In the genomic region with DNA sequence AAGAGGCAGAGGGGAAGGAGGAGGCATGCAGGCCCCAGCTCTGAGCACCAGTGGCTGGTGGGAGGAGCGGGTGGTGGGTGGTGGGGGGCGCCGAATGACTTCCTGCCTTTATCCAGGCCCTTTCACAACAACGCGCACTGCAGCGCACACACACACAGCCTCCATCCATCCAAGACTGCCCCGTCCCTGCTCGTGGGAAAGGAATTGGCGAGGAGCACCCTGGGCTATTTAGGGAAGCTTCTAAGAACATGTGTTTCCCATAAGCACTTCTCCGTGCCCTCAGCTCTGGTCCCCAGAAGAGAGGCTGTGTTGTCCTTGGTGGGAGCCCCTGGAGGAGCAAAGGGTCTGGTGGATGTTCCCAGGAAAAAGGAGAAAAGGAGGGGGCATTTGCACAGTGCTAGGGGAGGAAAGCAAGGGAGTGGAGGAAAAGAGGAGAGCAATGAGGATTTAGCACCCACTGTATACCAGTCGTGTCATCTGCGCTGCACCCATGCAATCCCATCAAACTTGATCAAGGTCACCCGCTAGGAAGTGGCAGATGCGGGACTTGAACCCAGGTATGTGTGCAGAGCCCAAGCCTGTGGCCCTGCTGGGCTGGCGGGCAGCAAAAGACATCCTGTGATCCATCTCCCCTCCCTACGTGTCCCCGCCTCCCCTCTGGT, we compare ENCODE assay signal across 29 cellular contexts. TPM values are rescaled to one million over a fixed set of nuclear protein-coding genes. Genes with fewer than 3 reads are reported as not detected.
DNase-seq lines count a peak whose midpoint lies in the region; ATAC-seq and TF ChIP-seq lines count a peak whose summit lies in the region.
"Had no signal": no experiment of that assay in that cellular context is flagged by ENCODE, and none has a peak within 500 bp of the region (broad histone marks: within the 10 kb centered on the region; RNA-seq: fewer than 3 reads in every experiment).

No MANE protein-coding gene starts in this region.

- H3K36me3 Mint-ChIP-seq in activated CD4-positive, alpha-beta T cell treated with anti-CD3 and anti-CD28 coated beads for 36 hours (ENCODE audit: low read depth), result no peaks in the 10 kb centered on the region

- H3K4me3 ChIP-seq in left ventricle myocardium inferior (no peak overlapping the region), gastrocnemius medialis (no peak overlapping the region)
- H3K4me3 ChIP-seq: adrenal gland, GM23338, SJSA1, smooth muscle cell had no signal

- H3K27ac Mint-ChIP-seq in activated CD4-positive, alpha-beta T cell treated with anti-CD3 and anti-CD28 coated beads for 36 hours, result no peak overlapping the region
- H3K27ac Mint-ChIP-seq: B cell; effector memory CD8-positive, alpha-beta T cell; GM23338; T-helper 17 cell had no signal

- CTCF ChIA-PET in activated CD4-positive, alpha-beta T cell treated with anti-CD3 and anti-CD28 coated beads for 36 hours (lab: Charles Lee), result no interaction called here

- H3K4me1 ChIP-seq in left ventricle myocardium inferior, result peaks cover 67% of the 10 kb centered on the region
- no peaks in the 10 kb centered on the region for H3K4me1 ChIP-seq in gastrocnemius medialis

- H3K9me3 Mint-ChIP-seq in activated CD4-positive, alpha-beta T cell treated with anti-CD3 and anti-CD28 coated beads for 36 hours (ENCODE audit: low read depth), result no peaks in the 10 kb centered on the region
- H3K9me3 Mint-ChIP-seq: effector memory CD8-positive, alpha-beta T cell; GM23338 had no signal

- POLR2A ChIA-PET in activated CD4-positive, alpha-beta T cell treated with anti-CD3 and anti-CD28 coated beads for 36 hours (lab: Charles Lee), result no interaction called here

- no peak overlapping the region for H3K4me3 Mint-ChIP-seq in activated CD4-positive, alpha-beta T cell treated with anti-CD3 and anti-CD28 coated beads for 36 hours
- H3K4me3 Mint-ChIP-seq: B cell; effector memory CD8-positive, alpha-beta T cell; GM23338; T-helper 17 cell had no signal

- H3K27me3 ChIP-seq in left ventricle myocardium inferior (ENCODE audit: low read depth) (no peaks in the 10 kb centered on the region), gastrocnemius medialis (no peaks in the 10 kb centered on the region)
- H3K27me3 ChIP-seq: adrenal gland, SJSA1 had no signal

- in situ Hi-C loops in gastrocnemius medialis (cut with MboI; ENCODE audit: low sequenced_read_pairs in 4 of 4), result no loop called here

- H3K27me3 Mint-ChIP-seq in activated CD4-positive, alpha-beta T cell treated with anti-CD3 and anti-CD28 coated beads for 36 hours, result no peaks in the 10 kb centered on the region

- DNase-seq in Right ventricle myocardium inferior (ENCODE audit: missing footprints) (peak; percentile 75), cardiac septum (ENCODE audit: low spot score) (no peak), left ventricle myocardium inferior (peak; percentile 64), gastrocnemius medialis (no peak), NCI-H1436 treated with DMSO at 0.1 percent for 48 hours (lab: John Stamatoyannopoulos, UW) (no peak), SHP77 (lab: John Stamatoyannopoulos, UW) (no peak)
- DNase-seq in stimulated activated CD4-positive, alpha-beta T cell treated with anti-CD3 and anti-CD28 coated beads, Interleukin-1b, Interleukin-23, amount 100 ng/mL, for 48 hours, result no peak
- DNase-seq in activated CD4-positive, alpha-beta T cell treated with anti-CD3 and anti-CD28 coated beads for 36 hours, result no peak
- DNase-seq: 8988T; activated CD4-positive, alpha-beta T cell treated with anti-CD3 and anti-CD28 coated beads for 48 hours; activated naive CD4-positive, alpha-beta T cell treated with Interleukin-2 at 50 U/mL for 16 hours; activated T-cell treated with anti-CD3 and anti-CD28 coated beads, Interleukin-2, amount 50 U/mL, for 48 hours; DMS53; effector memory CD8-positive, alpha-beta T cell; Karpas-422; mammary epithelial cell; MV-4-11; NCI-H524; PC-3; stimulated activated CD4-positive, alpha-beta T cell treated with anti-CD3 and anti-CD28 coated beads, Interleukin-4, amount 100 ng/mL, for 1 hour; stimulated activated naive CD4-positive, alpha-beta T cell treated with Interleukin-2 at 50 U/mL for 16 hours; T-helper 17 cell had no signal

- peaks cover 6% of the 10 kb centered on the region for H3K4me1 Mint-ChIP-seq in activated CD4-positive, alpha-beta T cell treated with anti-CD3 and anti-CD28 coated beads for 36 hours
- H3K4me1 Mint-ChIP-seq: B cell had no signal

- intact Hi-C loops in Right ventricle myocardium inferior (cut with DNase I) (loop anchor here (5.0 kb wide), 1 partner anchor 36 kb away; no protein-coding TSS in a partner anchor), cardiac septum (cut with DNase I) (no loop called here), left ventricle myocardium inferior (cut with micrococcal nuclease) (no loop called here), gastrocnemius medialis (cut with DNase I; ENCODE audit: low total_unique reads) (no loop called here)
- intact Hi-C loops in activated CD4-positive, alpha-beta T cell treated with anti-CD3 and anti-CD28 coated beads for 36 hours (cut with DNase I, micrococcal nuclease), result no loop called here

- ATAC-seq in Right ventricle myocardium inferior (peak; percentile 70), gastrocnemius medialis (peak in 1 of 2 donors; percentile 40)
- no peak for ATAC-seq in activated CD4-positive, alpha-beta T cell treated with anti-CD3 and anti-CD28 coated beads for 36 hours
- ATAC-seq: effector memory CD8-positive, alpha-beta T cell; esophagus mucosa; GM23338; PC-3; T-helper 17 cell had no signal

- H3K27ac ChIP-seq in left ventricle myocardium inferior (replicated peaks) (peak overlapping the region; percentile 80), gastrocnemius medialis (peak overlapping the region in 3 of 4 donors; percentile 44 to 57 (median 51))
- H3K27ac ChIP-seq: SJSA1 had no signal

- TF ChIP-seq CTCF in left ventricle myocardium inferior (IDR thresholded peaks at IDR 0.05; ENCODE audit: borderline replicate concordance), result no peak
- TF ChIP-seq CTCF in gastrocnemius medialis (IDR thresholded peaks at IDR 0.05 in 4 of 5, conservative IDR thresholded peaks at IDR 0.05 in 1 of 5), result no peak

- no peak for TF ChIP-seq POLR2A in gastrocnemius medialis (IDR thresholded peaks at IDR 0.05)

- peaks cover 79% of the 10 kb centered on the region for H3K36me3 ChIP-seq in left ventricle myocardium inferior
- no peaks in the 10 kb centered on the region for H3K36me3 ChIP-seq in gastrocnemius medialis

- H3K9me3 ChIP-seq in left ventricle myocardium inferior (replicated peaks), result no peaks in the 10 kb centered on the region
- H3K9me3 ChIP-seq in gastrocnemius medialis, result no peaks in the 10 kb centered on the region
- H3K9me3 ChIP-seq: adrenal gland, SJSA1 had no signal

RNA-seq across cellular contexts. Expression of a gene that starts 28.1 kb away (rescaled TPM):
- total RNA-seq in Right ventricle myocardium inferior (7.3 TPM), cardiac septum (26.1 TPM), left ventricle myocardium inferior (9.6 TPM), gastrocnemius medialis (1 to 10 TPM; 1.2 to 6.4 (median 2.9) TPM)
- under 1 TPM; 0.19 to 0.21 TPM for total RNA-seq in activated CD4-positive, alpha-beta T cell treated with anti-CD3 and anti-CD28 coated beads for 36 hours
- total RNA-seq: activated CD8-positive, alpha-beta memory T cell treated with anti-CD3 and anti-CD28 coated beads for 36 hours; T-helper 17 cell had no signal

RNA-seq across cellular contexts. Expression of a gene that starts 54.4 kb away (rescaled TPM):
- total RNA-seq in Right ventricle myocardium inferior (5.9 TPM), cardiac septum (3.0 TPM), left ventricle myocardium inferior (5.4 TPM), gastrocnemius medialis (not detected)
- total RNA-seq in activated CD4-positive, alpha-beta T cell treated with anti-CD3 and anti-CD28 coated beads for 36 hours, result under 1 TPM; 0.09 to 0.23 TPM
- total RNA-seq: T-helper 17 cell had no signal

Comparison
In these comparisons a context has a peak if more than half of its experiments do, and no peak if none do; other contexts are left out.
1. DNase-seq: peak in Right ventricle myocardium inferior (single experiment) and left ventricle myocardium inferior (single experiment); none in cardiac septum (single experiment), gastrocnemius medialis (0 of 2), NCI-H1436 treated with DMSO at 0.1 percent for 48 hours (single experiment), SHP77 (0 of 2), stimulated activated CD4-positive, alpha-beta T cell treated with anti-CD3 and anti-CD28 coated beads, Interleukin-1b, Interleukin-23, amount 100 ng/mL, for 48 hours (single experiment) and activated CD4-positive, alpha-beta T cell treated with anti-CD3 and anti-CD28 coated beads for 36 hours (single experiment).